Comparison of ENCODE assay signal across 32 cellular contexts in the genomic region with DNA sequence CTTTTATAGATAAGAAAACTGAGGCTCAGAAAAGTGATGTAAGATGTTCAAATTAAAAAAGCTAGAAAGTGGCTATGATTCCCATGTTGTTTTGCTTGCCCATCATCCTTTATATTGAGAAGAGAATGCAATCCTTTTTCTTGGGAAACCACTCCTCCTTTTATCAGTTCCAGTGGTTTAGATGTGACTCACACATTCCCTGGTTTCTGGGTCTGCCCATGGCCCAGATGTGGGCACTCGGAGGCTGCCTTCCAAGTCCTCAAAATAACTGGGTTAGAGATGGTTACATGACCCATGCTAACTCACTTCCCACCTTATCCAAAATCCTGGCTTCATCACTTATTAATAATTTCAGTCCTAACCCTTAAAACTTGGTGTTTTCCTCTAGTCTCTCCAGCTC.
DNase-seq lines count a peak whose midpoint lies in the region; ATAC-seq and TF ChIP-seq lines count a peak whose summit lies in the region.
"Had no signal": no experiment of that assay in that cellular context is flagged by ENCODE, and none has a peak within 500 bp of the region (broad histone marks: within the 10 kb centered on the region; RNA-seq: fewer than 3 reads in every experiment).

No MANE protein-coding gene starts in this region.

- WGBS in IMR-90 (ENCODE audit: extremely low coverage in 2 of 2, insufficient read length in 1 of 2), 2 experiments: no CpG with 5 or more reads among the region's 1 CpG

- in situ Hi-C loops in IMR-90 (cut with MboI; ENCODE audit: low sequenced_read_pairs) (no loop called here), astrocyte of the spinal cord (cut with HindIII; ENCODE audit: low sequenced_read_pairs) (no loop called here)

- dilution Hi-C loops in IMR-90 (cut with HindIII; ENCODE audit: low sequenced_read_pairs, unreplicated experiment): no loop called here

- no peaks in the 10 kb centered on the region for H3K9me3 Mint-ChIP-seq in CD4-positive, alpha-beta memory T cell
- H3K9me3 Mint-ChIP-seq: activated CD4-positive, alpha-beta T cell treated with anti-CD3 and anti-CD28 coated beads, Interleukin-2, amount 10 ng/mL, durations not matched to agents 7 days and 5 days; activated naive CD4-positive, alpha-beta T cell treated with anti-CD3 and anti-CD28 coated beads for 36 hours; activated T-cell treated with anti-CD3 and anti-CD28 coated beads, Interleukin-2, amount 50 U/mL, for 72 hours; neural progenitor cell had no signal

- no peak overlapping the region for H2AFZ ChIP-seq in IMR-90 (replicated peaks; ENCODE audit: low read length, poor library complexity)
- H2AFZ ChIP-seq: neural progenitor cell had no signal

- no peak overlapping the region for H3K4me3 Mint-ChIP-seq in CD4-positive, alpha-beta memory T cell
- H3K4me3 Mint-ChIP-seq: activated CD4-positive, alpha-beta T cell treated with anti-CD3 and anti-CD28 coated beads, Interleukin-2, amount 10 ng/mL, durations not matched to agents 7 days and 5 days; activated naive CD4-positive, alpha-beta T cell treated with anti-CD3 and anti-CD28 coated beads for 36 hours; activated T-cell treated with anti-CD3 and anti-CD28 coated beads, Interleukin-2, amount 50 U/mL, for 72 hours; neural progenitor cell had no signal

- H3K14ac ChIP-seq in IMR-90 (replicated peaks; ENCODE audit: low read depth, low read length): no peak overlapping the region

- H3K36me3 Mint-ChIP-seq in CD4-positive, alpha-beta memory T cell: no peaks in the 10 kb centered on the region
- H3K36me3 Mint-ChIP-seq: neural progenitor cell had no signal

- H2BK5ac ChIP-seq in IMR-90 (ENCODE audit: low read depth, low read length, poor library complexity, severe bottlenecking): no peak overlapping the region

- H2AK9ac ChIP-seq in IMR-90 (replicated peaks; ENCODE audit: low read depth, low read length, poor library complexity): no peak overlapping the region

- POLR2A ChIA-PET in IMR-90 (lab: Charles Lee; ENCODE audit: unreplicated experiment): no interaction called here
- POLR2A ChIA-PET in CD4-positive, alpha-beta memory T cell (lab: Charles Lee; ENCODE audit: partially characterized antibody): no interaction called here

- no peak for TF ChIP-seq POLR2A in IMR-90 (IDR thresholded peaks at IDR 0.05; ENCODE audit: low read depth, low read length)

- H4K20me1 ChIP-seq in IMR-90 (ENCODE audit: insufficient read depth, low read length): no peaks in the 10 kb centered on the region

- no peak overlapping the region for H2AK5ac ChIP-seq in IMR-90 (ENCODE audit: low read depth, low read length)

- TF ChIP-seq CTCF in IMR-90 (conservative IDR thresholded peaks at IDR 0.05; ENCODE audit: low read depth, low read length): no peak
- no peak for TF ChIP-seq CTCF in astrocyte of the spinal cord (IDR thresholded peaks at IDR 0.05; ENCODE audit: low read depth, low read length)

- no peak overlapping the region for H2BK20ac ChIP-seq in IMR-90 (ENCODE audit: low read depth, low read length)

- H3K4me3 ChIP-seq in IMR-90 (ENCODE audit: insufficient read depth, low read depth, low read length): no peak overlapping the region
- H3K4me3 ChIP-seq in astrocyte of the spinal cord (ENCODE audit: low read depth, low read length): no peak overlapping the region
- H3K4me3 ChIP-seq in CD4-positive, alpha-beta memory T cell (ENCODE audit: low read length in 2 of 2): no peak overlapping the region
- H3K4me3 ChIP-seq: gastroesophageal sphincter, lower lobe of right lung, neural progenitor cell, right lobe of liver, testis, vagina had no signal

- no peak overlapping the region for H3K27ac ChIP-seq in IMR-90 (ENCODE audit: insufficient read depth, low read length)
- H3K27ac ChIP-seq in CD4-positive, alpha-beta memory T cell (ENCODE audit: low read depth, low read length): no peak overlapping the region
- H3K27ac ChIP-seq: gastroesophageal sphincter, KMS-11, lower lobe of right lung, neural progenitor cell, right lobe of liver, testis, vagina, WERI-Rb-1 had no signal

- H3K9me1 ChIP-seq in IMR-90 (ENCODE audit: insufficient read depth, low read length): no peaks in the 10 kb centered on the region

- intact Hi-C loops in IMR-90 (cut with micrococcal nuclease): loop anchor here (10.0 kb wide), 1 partner anchor 607 kb away; no protein-coding TSS in a partner anchor
- intact Hi-C loops in CD4-positive, alpha-beta memory T cell (cut with micrococcal nuclease): no loop called here

- no peak overlapping the region for H3K18ac ChIP-seq in IMR-90 (ENCODE audit: low read depth, low read length)

- TF ChIP-seq RAD21 in IMR-90 (IDR thresholded peaks at IDR 0.05; ENCODE audit: low read length): no peak

- no peak for ATAC-seq in IMR-90 (ENCODE audit: low read depth)
- ATAC-seq: activated T-cell treated with anti-CD3 and anti-CD28 coated beads, Interleukin-2, amount 50 U/mL, for 72 hours; gastroesophageal sphincter; lower lobe of right lung; right lobe of liver; SK-N-SH treated with all-trans-retinoic acid at 6 μM for 48 hours had no signal

- H3K9ac ChIP-seq in IMR-90 (ENCODE audit: low read depth, low read length): no peak overlapping the region
- H3K9ac ChIP-seq: KMS-11, neural progenitor cell had no signal

- no peak overlapping the region for H3K27ac Mint-ChIP-seq in CD4-positive, alpha-beta memory T cell
- H3K27ac Mint-ChIP-seq: activated CD4-positive, alpha-beta T cell treated with anti-CD3 and anti-CD28 coated beads, Interleukin-2, amount 10 ng/mL, durations not matched to agents 7 days and 5 days; activated naive CD4-positive, alpha-beta T cell treated with anti-CD3 and anti-CD28 coated beads for 36 hours; activated T-cell treated with anti-CD3 and anti-CD28 coated beads, Interleukin-2, amount 50 U/mL, for 72 hours; neural progenitor cell had no signal

- H4K91ac ChIP-seq in IMR-90 (ENCODE audit: insufficient read depth, low read depth, low read length): no peak overlapping the region

- DNase-seq in AG20443 (ENCODE audit: low spot score) (peak; percentile 43), IMR-90 (peak; percentile 11), astrocyte of the spinal cord (ENCODE audit: low read depth, low spot score) (peak; percentile 48), glomerular visceral epithelial cell (ENCODE audit: extremely low spot score) (peak; percentile 7), activated T-cell treated with anti-CD3 and anti-CD28 coated beads for 4 hours (no peak), NCI-H2196 treated with DMSO at 0.1 percent for 48 hours (lab: John Stamatoyannopoulos, UW; ENCODE audit: unreplicated experiment) (no peak), GM19240 (ENCODE audit: insufficient read length, low spot score) (no peak)
- no peak for DNase-seq in CD4-positive, alpha-beta memory T cell
- DNase-seq: activated CD4-positive, alpha-beta T cell treated with anti-CD3 and anti-CD28 coated beads, Interleukin-2, amount 10 ng/mL, durations not matched to agents 7 days and 5 days; activated naive CD4-positive, alpha-beta T cell treated with anti-CD3 and anti-CD28 coated beads for 36 hours; activated T-cell treated with anti-CD3 and anti-CD28 coated beads, Interleukin-2, amount 50 U/mL, for 72 hours; amygdala; C1 segment of cervical spinal cord; central memory CD4-positive, alpha-beta T cell; DMS79 treated with DMSO at 0.1 percent for 48 hours; kidney; lower lobe of right lung; NCI-H1694; NCI-H2171; NCI-H526; posterior cingulate gyrus; right lobe of liver; stimulated activated CD4-positive, alpha-beta T cell treated with anti-CD3 and anti-CD28 coated beads, Interleukin-4, amount 100 ng/mL, for 4 hours; stimulated activated naive CD4-positive, alpha-beta T cell; T-helper 2 cell; testis; WERI-Rb-1 had no signal

- H3K79me1 ChIP-seq in IMR-90 (ENCODE audit: low read depth in 1 of 2, low read length in 2 of 2): no peaks in the 10 kb centered on the region

- H3K36me3 ChIP-seq in IMR-90 (ENCODE audit: control insufficient read depth, insufficient read depth, low read length): no peaks in the 10 kb centered on the region
- no peaks in the 10 kb centered on the region for H3K36me3 ChIP-seq in CD4-positive, alpha-beta memory T cell (ENCODE audit: insufficient read depth, low read length)
- H3K36me3 ChIP-seq: gastroesophageal sphincter, lower lobe of right lung, neural progenitor cell, right lobe of liver, vagina, WERI-Rb-1 had no signal

- peaks cover 4 to 18% (median 7%) of the 10 kb centered on the region in 4 donors for H3K4me1 Mint-ChIP-seq in CD4-positive, alpha-beta memory T cell
- H3K4me1 Mint-ChIP-seq: activated CD4-positive, alpha-beta T cell treated with anti-CD3 and anti-CD28 coated beads, Interleukin-2, amount 10 ng/mL, durations not matched to agents 7 days and 5 days had no signal

- no peaks in the 10 kb centered on the region for H3K9me3 ChIP-seq in IMR-90 (ENCODE audit: control insufficient read depth, insufficient read depth, low read length)
- no peaks in the 10 kb centered on the region for H3K9me3 ChIP-seq in CD4-positive, alpha-beta memory T cell (ENCODE audit: control insufficient read depth in 1 of 2, low read length in 2 of 2)
- H3K9me3 ChIP-seq: gastroesophageal sphincter, lower lobe of right lung, right lobe of liver, testis, vagina had no signal

- no peak overlapping the region for H2BK15ac ChIP-seq in IMR-90 (ENCODE audit: low read depth, low read length)

- H2BK120ac ChIP-seq in IMR-90 (ENCODE audit: low read depth, low read length): no peak overlapping the region

- H3K4me2 ChIP-seq in IMR-90 (ENCODE audit: low read depth, low read length): no peak overlapping the region
- H3K4me2 ChIP-seq: KMS-11, neural progenitor cell had no signal

- no peak overlapping the region for H4K5ac ChIP-seq in IMR-90 (ENCODE audit: low read depth, low read length)

- H3K27me3 ChIP-seq in IMR-90 (ENCODE audit: control insufficient read depth, insufficient read depth, low read length): no peaks in the 10 kb centered on the region
- H3K27me3 ChIP-seq in CD4-positive, alpha-beta memory T cell (ENCODE audit: insufficient read depth, low read length): no peaks in the 10 kb centered on the region
- H3K27me3 ChIP-seq: right lobe of liver, testis, vagina had no signal

- H4K8ac ChIP-seq in IMR-90 (ENCODE audit: low read depth in 2 of 2, low read length in 2 of 2): no peak overlapping the region

- H3K23ac ChIP-seq in IMR-90 (ENCODE audit: low read depth, low read length): no peak overlapping the region

- H3K4me1 ChIP-seq in IMR-90 (ENCODE audit: control insufficient read depth, insufficient read depth, low read length): no peaks in the 10 kb centered on the region
- H3K4me1 ChIP-seq in CD4-positive, alpha-beta memory T cell (ENCODE audit: insufficient read depth, low read length): peaks cover 4% of the 10 kb centered on the region
- H3K4me1 ChIP-seq: gastroesophageal sphincter, lower lobe of right lung, right lobe of liver, testis, vagina had no signal

- CTCF ChIA-PET in IMR-90 (lab: Yijun Ruan, JAX): no interaction called here
- CTCF ChIA-PET in CD4-positive, alpha-beta memory T cell (lab: Charles Lee; ENCODE audit: partially characterized antibody): no interaction called here

- no TSS peak for BruUV-seq in IMR-90 (replicated peaks; lab: Mats Ljungman, UMichigan)

- no peak overlapping the region for H3K4ac ChIP-seq in IMR-90 (ENCODE audit: low read depth, low read length)

- H3K27me3 Mint-ChIP-seq in CD4-positive, alpha-beta memory T cell: peaks cover 7 to 16% of the 10 kb centered on the region in 2 donors

- H3K56ac ChIP-seq in IMR-90 (ENCODE audit: extremely low read depth, insufficient read depth, low read length): no peak overlapping the region

TF ChIP-seq in IMR-90, 13 proteins besides CTCF, POLR2A, EP300 and RAD21:
- TF ChIP-seq RFX5 (IDR thresholded peaks at IDR 0.05; ENCODE audit: low read depth, low read length) (no peak), CEBPB (IDR thresholded peaks at IDR 0.05; ENCODE audit: low read depth, low read length) (no peak)

Comparison
In these comparisons a context has a peak if more than half of its experiments do, and no peak if none do; other contexts are left out.
1. DNase-seq: peak in AG20443 (single experiment), IMR-90 (single experiment), astrocyte of the spinal cord (single experiment) and glomerular visceral epithelial cell (single experiment); none in activated T-cell treated with anti-CD3 and anti-CD28 coated beads for 4 hours (single experiment), CD4-positive, alpha-beta memory T cell (0 of 5), NCI-H2196 treated with DMSO at 0.1 percent for 48 hours (single experiment) and GM19240 (single experiment).